In the genomic region with DNA sequence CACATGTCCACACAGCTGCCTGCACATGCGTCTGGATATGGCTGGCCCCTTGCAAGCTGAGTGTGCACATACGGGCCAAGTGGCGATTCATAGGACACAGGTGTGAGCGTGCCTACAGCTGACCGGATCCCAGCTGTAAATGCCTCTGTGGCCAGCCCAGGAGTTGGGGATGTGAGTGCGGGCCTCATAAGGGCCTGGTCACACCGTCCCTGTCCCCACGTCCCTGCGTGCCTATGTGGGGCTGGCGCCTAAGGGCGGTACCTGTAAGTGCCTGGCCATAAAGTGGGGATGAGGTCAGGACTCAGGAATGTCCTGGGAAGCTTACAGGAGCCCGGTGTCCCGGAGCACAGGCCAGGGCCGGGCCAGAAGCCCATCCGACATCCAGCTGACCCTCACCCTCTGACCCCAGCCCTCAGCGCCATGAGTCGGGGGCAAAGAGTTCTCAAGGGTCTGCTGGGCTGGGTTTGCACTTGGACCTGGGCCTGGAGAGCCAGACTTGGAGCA, we compare ENCODE assay signal across 11 cellular contexts. TPM values are rescaled to one million over a fixed set of nuclear protein-coding genes. Genes with fewer than 3 reads are reported as not detected.
DNase-seq lines count a peak whose midpoint lies in the region; ATAC-seq and TF ChIP-seq lines count a peak whose summit lies in the region.
"Had no signal": no experiment of that assay in that cellular context is flagged by ENCODE, and none has a peak within 500 bp of the region (broad histone marks: within the 10 kb centered on the region; RNA-seq: fewer than 3 reads in every experiment).

No MANE protein-coding gene starts in this region.

- TF ChIP-seq CTCF in RWPE2 (IDR thresholded peaks at IDR 0.05; ENCODE audit: poor library complexity, severe bottlenecking) (no peak), left ventricle myocardium inferior (IDR thresholded peaks at IDR 0.05; ENCODE audit: borderline replicate concordance) (no peak)

- peak overlapping the region; percentile 49 for H3K4me3 Mint-ChIP-seq in activated T-cell treated with anti-CD3 and anti-CD28 coated beads, Interleukin-2, amount 50 U/mL, for 4 hours
- H3K4me3 Mint-ChIP-seq in stimulated activated memory B cell treated with anti-CD40 and anti-IgM and Interleukin-4, amounts not matched to agents 10 μg/mL and 1 μg/mL and 100 μg/mL, for 72 hours: peak overlapping the region; percentile 94

- intact Hi-C loops in left ventricle myocardium inferior (cut with micrococcal nuclease): no loop called here

- H3K27me3 ChIP-seq in RWPE2 (ENCODE audit: insufficient read depth, poor library complexity, severe bottlenecking) (peaks cover 2% of the 10 kb centered on the region), iPS-20b (ENCODE audit: insufficient read depth, low read length) (peaks cover 55% of the 10 kb centered on the region), left ventricle myocardium inferior (ENCODE audit: low read depth) (peaks cover 58% of the 10 kb centered on the region)

- H3K27ac ChIP-seq in RWPE2 (ENCODE audit: poor library complexity, severe bottlenecking) (peak overlapping the region; percentile 79), iPS-20b (ENCODE audit: low read length) (no peak overlapping the region), left ventricle myocardium inferior (replicated peaks) (no peak overlapping the region)
- H3K27ac ChIP-seq: brain microvascular endothelial cell had no signal

- no peak for DNase-seq in activated T-cell treated with anti-CD3 and anti-CD28 coated beads, Interleukin-2, amount 50 U/mL, for 4 hours
- no peak for DNase-seq in activated T-cell treated with anti-CD3 and anti-CD28 coated beads, Interleukin-2, amount 50 U/mL, for 1 hour
- DNase-seq in RWPE2 (ENCODE audit: low spot score): no peak
- DNase-seq in NCI-H510A treated with DMSO at 0.1 percent for 48 hours (lab: John Stamatoyannopoulos, UW): no peak
- no peak for DNase-seq in left lobe of liver (ENCODE audit: low spot score)
- no peak for DNase-seq in left ventricle myocardium inferior
- DNase-seq: AML-193, brain microvascular endothelial cell, NCI-H526 treated with DMSO at 0.1 percent for 48 hours had no signal

- no peaks in the 10 kb centered on the region for H3K9me3 ChIP-seq in RWPE2 (ENCODE audit: severe bottlenecking)
- no peaks in the 10 kb centered on the region for H3K9me3 ChIP-seq in iPS-20b (ENCODE audit: insufficient read depth, low read depth, low read length)
- H3K9me3 ChIP-seq in left ventricle myocardium inferior (replicated peaks): no peaks in the 10 kb centered on the region

- H3K4me3 ChIP-seq in RWPE2 (ENCODE audit: severe bottlenecking): no peak overlapping the region
- peak overlapping the region; percentile 62; the same call in 1 of the 2 replicates for H3K4me3 ChIP-seq in iPS-20b (ENCODE audit: low read length)
- no peak overlapping the region for H3K4me3 ChIP-seq in left ventricle myocardium inferior

- H3K4me1 Mint-ChIP-seq in activated T-cell treated with anti-CD3 and anti-CD28 coated beads, Interleukin-2, amount 50 U/mL, for 4 hours (ENCODE audit: low read depth): peaks cover 37% of the 10 kb centered on the region
- H3K4me1 Mint-ChIP-seq in stimulated activated memory B cell treated with anti-CD40 and anti-IgM and Interleukin-4, amounts not matched to agents 10 μg/mL and 1 μg/mL and 100 μg/mL, for 72 hours: peaks cover 52% of the 10 kb centered on the region

- ATAC-seq in activated T-cell treated with anti-CD3 and anti-CD28 coated beads, Interleukin-2, amount 50 U/mL, for 4 hours: no peak
- ATAC-seq in RWPE2 (ENCODE audit: low read depth) (peak; percentile 59), left lobe of liver (no peak)
- no peak for ATAC-seq in stimulated activated memory B cell treated with anti-CD40 and anti-IgM and Interleukin-4, amounts not matched to agents 10 μg/mL and 1 μg/mL and 100 μg/mL, for 72 hours

- peak overlapping the region; percentile 85 for H3K27ac Mint-ChIP-seq in stimulated activated memory B cell treated with anti-CD40 and anti-IgM and Interleukin-4, amounts not matched to agents 10 μg/mL and 1 μg/mL and 100 μg/mL, for 72 hours

- H3K4me1 ChIP-seq in RWPE2 (ENCODE audit: insufficient read depth, poor library complexity, severe bottlenecking) (peaks cover 17% of the 10 kb centered on the region), iPS-20b (ENCODE audit: insufficient read depth, low read length) (peaks cover 4% of the 10 kb centered on the region; the same call in 1 of the 2 replicates), left ventricle myocardium inferior (peaks cover 48% of the 10 kb centered on the region)

- H3K9me3 Mint-ChIP-seq in activated T-cell treated with anti-CD3 and anti-CD28 coated beads, Interleukin-2, amount 50 U/mL, for 4 hours: no peaks in the 10 kb centered on the region
- peaks cover 3% of the 10 kb centered on the region for H3K9me3 Mint-ChIP-seq in stimulated activated memory B cell treated with anti-CD40 and anti-IgM and Interleukin-4, amounts not matched to agents 10 μg/mL and 1 μg/mL and 100 μg/mL, for 72 hours

- no peak overlapping the region for H3K9ac ChIP-seq in iPS-20b (ENCODE audit: low read depth, low read length)

- no peaks in the 10 kb centered on the region for H3K27me3 Mint-ChIP-seq in activated T-cell treated with anti-CD3 and anti-CD28 coated beads, Interleukin-2, amount 50 U/mL, for 4 hours (ENCODE audit: low read depth)
- no peaks in the 10 kb centered on the region for H3K27me3 Mint-ChIP-seq in stimulated activated memory B cell treated with anti-CD40 and anti-IgM and Interleukin-4, amounts not matched to agents 10 μg/mL and 1 μg/mL and 100 μg/mL, for 72 hours

- H3K36me3 Mint-ChIP-seq in activated T-cell treated with anti-CD3 and anti-CD28 coated beads, Interleukin-2, amount 50 U/mL, for 4 hours (ENCODE audit: insufficient read depth): peaks cover 7% of the 10 kb centered on the region
- H3K36me3 Mint-ChIP-seq in stimulated activated memory B cell treated with anti-CD40 and anti-IgM and Interleukin-4, amounts not matched to agents 10 μg/mL and 1 μg/mL and 100 μg/mL, for 72 hours: peaks cover 35% of the 10 kb centered on the region

- H3K36me3 ChIP-seq in RWPE2 (ENCODE audit: low read depth): no peaks in the 10 kb centered on the region
- H3K36me3 ChIP-seq in iPS-20b (ENCODE audit: insufficient read depth, low read depth, low read length): no peaks in the 10 kb centered on the region
- no peaks in the 10 kb centered on the region for H3K36me3 ChIP-seq in left ventricle myocardium inferior
- H3K36me3 ChIP-seq: brain microvascular endothelial cell had no signal

RNA-seq across cellular contexts. Expression of gene ARHGAP45, which starts 1.3 kb away (rescaled TPM):
- total RNA-seq in activated T-cell treated with anti-CD3 and anti-CD28 coated beads, Interleukin-2, amount 50 U/mL, for 4 hours: 100 to 1,000 TPM; 128 to 133 (median 133) TPM
- 5.1 TPM for total RNA-seq in left lobe of liver
- total RNA-seq in left ventricle myocardium inferior: 4.8 TPM

RNA-seq across cellular contexts. Expression of gene ABCA7, which starts 25.8 kb away (rescaled TPM):
- 1 to 10 TPM; 7.1 to 8.7 (median 8.6) TPM for total RNA-seq in activated T-cell treated with anti-CD3 and anti-CD28 coated beads, Interleukin-2, amount 50 U/mL, for 4 hours
- total RNA-seq in left lobe of liver: 10.4 TPM
- total RNA-seq in left ventricle myocardium inferior: 9.3 TPM

RNA-seq across cellular contexts. Expression of gene POLR2E, which starts 29.5 kb away (rescaled TPM):
- total RNA-seq in activated T-cell treated with anti-CD3 and anti-CD28 coated beads, Interleukin-2, amount 50 U/mL, for 4 hours: 100 to 1,000 TPM; 303 to 380 (median 323) TPM
- total RNA-seq in left lobe of liver (143 TPM), left ventricle myocardium inferior (140 TPM)

RNA-seq across cellular contexts. Expression of gene GPX4, which starts 38.1 kb away (rescaled TPM):
- total RNA-seq in activated T-cell treated with anti-CD3 and anti-CD28 coated beads, Interleukin-2, amount 50 U/mL, for 4 hours: 100 to 1,000 TPM; 148 to 165 (median 162) TPM
- total RNA-seq in left lobe of liver (247 TPM), left ventricle myocardium inferior (327 TPM)

RNA-seq across cellular contexts. Expression of gene CNN2, which starts 39.2 kb away (rescaled TPM):
- 10 to 100 TPM; 52.3 to 69.3 (median 57.8) TPM for total RNA-seq in activated T-cell treated with anti-CD3 and anti-CD28 coated beads, Interleukin-2, amount 50 U/mL, for 4 hours
- 23.2 TPM for total RNA-seq in left lobe of liver
- 45.6 TPM for total RNA-seq in left ventricle myocardium inferior

Comparison
In these comparisons a context has a peak if more than half of its experiments do, and no peak if none do; other contexts are left out.
1. RNA of gene ARHGAP45, which starts 1.3 kb away (total RNA-seq): 128 to 133 TPM in activated T-cell treated with anti-CD3 and anti-CD28 coated beads, Interleukin-2, amount 50 U/mL, for 4 hours; 5.1 TPM in left lobe of liver (single experiment) and 4.8 TPM in left ventricle myocardium inferior (single experiment); every median in the first group is over 10 times any median in the second.